Comparison of ENCODE assay signal across 1 cellular context in genomic region chr1:23742670-23743286, GRCh38.
A peak's percentile ranks its signal among the peaks of the same experiment; 100 is the strongest.
TF ChIP-seq lines count a peak whose summit lies in the region.

No MANE protein-coding gene starts in this region.

TF ChIP-seq in GM12878, 131 proteins besides CTCF, POLR2A, EP300 and RAD21:
- TF ChIP-seq HCFC1 (IDR thresholded peaks at IDR 0.05; ENCODE audit: low read length) (no peak), BCLAF1 (IDR thresholded peaks at IDR 0.05) (peak; percentile 52; the same call in 1 of the 2 replicates), BHLHE40 (IDR thresholded peaks at IDR 0.05; ENCODE audit: borderline replicate concordance in 1 of 2, low read depth in 2 of 2, low read length in 1 of 2) (peak in 1 of 2 experiments; percentile 85; a peak in 1 of 4 replicates), ZNF384 (IDR thresholded peaks at IDR 0.05; ENCODE audit: borderline replicate concordance, low read depth, low read length) (no peak), ZNF217 (IDR thresholded peaks at IDR 0.05) (0 out of 2 replicates have a peak, but pooled peaks have one; percentile 20), MLLT1 (IDR thresholded peaks at IDR 0.05) (peak; percentile 82), NFXL1 (IDR thresholded peaks at IDR 0.05; ENCODE audit: borderline replicate concordance) (0 out of 2 replicates have a peak, but pooled peaks have one; percentile 61), PAX5 (IDR thresholded peaks at IDR 0.05; ENCODE audit: borderline replicate concordance, low read depth, low read length) (0 out of 2 replicates have a peak, but pooled peaks have one; percentile 5), NR2C1 (IDR thresholded peaks at IDR 0.05) (0 out of 2 replicates have a peak, but pooled peaks have one; percentile 28)
TF ChIP-seq in GM12878: peak in this region for 7.
